ENCODE assay signal across 10 cellular contexts in the genomic region with DNA sequence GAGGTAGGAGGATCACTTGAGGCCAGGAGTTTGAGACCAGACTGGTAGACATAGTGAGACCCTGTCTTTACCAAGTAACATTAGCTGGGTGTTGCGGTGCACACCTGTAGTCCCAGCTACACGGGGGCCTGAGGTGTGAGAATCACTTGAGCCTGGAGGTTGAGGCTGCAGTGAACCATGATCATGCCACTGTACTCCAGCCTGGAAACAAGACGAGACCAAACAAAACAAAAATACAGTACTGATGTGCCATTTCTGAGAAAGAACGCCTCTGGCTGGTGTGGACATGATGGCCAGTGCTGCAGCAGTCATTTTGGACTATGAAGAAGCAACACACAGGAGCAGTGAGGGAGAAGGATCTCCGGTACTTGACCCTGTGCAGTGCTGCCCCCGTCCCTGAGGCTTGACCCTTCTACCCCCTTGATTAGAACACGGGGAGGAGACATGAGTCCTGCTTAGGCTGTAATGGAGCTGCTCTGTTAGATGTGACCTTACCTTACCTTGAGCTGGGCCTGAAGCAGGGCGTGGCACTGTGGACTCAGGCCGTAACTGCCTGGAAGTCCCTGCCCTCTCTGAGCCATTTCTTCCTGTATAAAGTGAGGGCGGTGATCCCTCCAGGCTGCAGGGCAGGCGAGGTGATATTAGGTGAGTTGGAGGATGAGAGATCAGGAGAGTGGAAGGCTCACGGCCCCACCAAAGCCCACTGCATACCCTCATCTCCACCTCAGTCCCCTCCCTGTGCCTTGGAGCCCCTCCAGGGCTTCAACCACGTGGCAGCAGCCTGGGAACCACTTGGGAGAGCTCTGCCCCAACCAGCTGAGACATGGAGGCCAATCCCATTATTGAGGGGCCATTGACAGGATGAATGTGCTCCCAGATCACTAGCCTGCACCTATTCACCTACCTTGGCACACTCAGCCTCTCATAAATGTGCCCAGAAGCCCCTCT. TPM values are rescaled to one million over a fixed set of nuclear protein-coding genes. Genes with fewer than 3 reads are reported as not detected.
A peak's percentile ranks its signal among the peaks of the same experiment; 100 is the strongest.
DNase-seq lines count a peak whose midpoint lies in the region; ATAC-seq and TF ChIP-seq lines count a peak whose summit lies in the region.
"Had no signal": no experiment of that assay in that cellular context is flagged by ENCODE, and none has a peak within 500 bp of the region (broad histone marks: within the 10 kb centered on the region; RNA-seq: fewer than 3 reads in every experiment).

No MANE protein-coding gene starts in this region.

- H3K36me3 ChIP-seq in CD8-positive, alpha-beta T cell (ENCODE audit: insufficient read depth, low read length): peaks cover 31% of the 10 kb centered on the region
- peaks cover 31% of the 10 kb centered on the region for H3K36me3 ChIP-seq in GM23338 (ENCODE audit: insufficient read depth)

- H3K27ac ChIP-seq in CD8-positive, alpha-beta T cell (ENCODE audit: low read depth, low read length): no peak overlapping the region
- H3K27ac ChIP-seq in GM23338 (ENCODE audit: low read depth): peak overlapping the region; percentile 81
- H3K27ac ChIP-seq: parathyroid adenoma had no signal

- CTCF ChIA-PET in CD8-positive, alpha-beta T cell (lab: Charles Lee): interaction anchor here (0.9 to 2.2 kb wide), 3 partner anchors 10 to 81 kb away, joined by 3 to 6 read pairs (median 5); a partner anchor contains a TSS

- H3K9me2 ChIP-seq in GM23338 (ENCODE audit: insufficient read depth): no peaks in the 10 kb centered on the region

- H3K9me3 ChIP-seq in CD8-positive, alpha-beta T cell (ENCODE audit: low read length): no peaks in the 10 kb centered on the region
- H3K9me3 ChIP-seq: upper lobe of left lung had no signal

- no peak for DNase-seq in CD8-positive, alpha-beta T cell
- DNase-seq in GM23338 (ENCODE audit: low spot score): peak; percentile 40
- peak; percentile 80 for DNase-seq in SW480 (ENCODE audit: low spot score)
- peak; percentile 54 for DNase-seq in kidney tubule cell (ENCODE audit: low spot score)
- no peak for DNase-seq in NCI-H1092 (lab: John Stamatoyannopoulos, UW)
- DNase-seq in NCI-H187 treated with DMSO at 0.1 percent for 48 hours (lab: John Stamatoyannopoulos, UW): no peak

- intact Hi-C loops in CD8-positive, alpha-beta T cell (cut with DNase I, micrococcal nuclease): loop anchor here in 1 of 2 experiments (10.0 kb wide), 1 partner anchor 289 kb away; a partner anchor contains a TSS

- no peak overlapping the region for H2AFZ ChIP-seq in GM23338
- H2AFZ ChIP-seq: parathyroid adenoma had no signal

- no peak for TF ChIP-seq CTCF in CD8-positive, alpha-beta T cell (IDR thresholded peaks at IDR 0.05)
- no peak for TF ChIP-seq CTCF in GM23338 (conservative IDR thresholded peaks at IDR 0.05; ENCODE audit: low read depth in 2 of 2)

- H3K79me2 ChIP-seq in GM23338 (replicated peaks; ENCODE audit: insufficient read depth): peaks cover 21% of the 10 kb centered on the region

- peaks cover 40% of the 10 kb centered on the region for H4K20me1 ChIP-seq in GM23338 (replicated peaks; ENCODE audit: insufficient read depth)

- H3K4me1 ChIP-seq in CD8-positive, alpha-beta T cell (ENCODE audit: insufficient read depth, low read length): peaks cover 13% of the 10 kb centered on the region
- peaks cover 21% of the 10 kb centered on the region; the same call in 1 of the 2 replicates for H3K4me1 ChIP-seq in GM23338 (ENCODE audit: insufficient read depth)

- H3K4me2 ChIP-seq in GM23338: no peak overlapping the region

- POLR2A ChIA-PET in CD8-positive, alpha-beta T cell (lab: Charles Lee): interaction anchor here (0.6 to 1.6 kb wide), 4 partner anchors 16 to 67 kb away, joined by 3 to 5 read pairs (median 4); a partner anchor contains a TSS

- no peaks in the 10 kb centered on the region for H3K27me3 ChIP-seq in CD8-positive, alpha-beta T cell (ENCODE audit: insufficient read depth, low read length)
- H3K27me3 ChIP-seq in GM23338 (ENCODE audit: insufficient read depth): peaks cover 11% of the 10 kb centered on the region

- no peak for ATAC-seq in CD8-positive, alpha-beta T cell
- peak; percentile 16 for ATAC-seq in GM23338
- ATAC-seq in HG02840 (IDR thresholded peaks at IDR 0.05; ENCODE audit: low FRiP score, unreplicated experiment): no peak
- ATAC-seq in HG03135 (IDR thresholded peaks at IDR 0.05; ENCODE audit: unreplicated experiment): no peak

- no peaks in the 10 kb centered on the region for H3K9me3 Mint-ChIP-seq in CD8-positive, alpha-beta T cell
- H3K9me3 Mint-ChIP-seq in GM23338: no peaks in the 10 kb centered on the region

- no peaks in the 10 kb centered on the region for H3K27me3 Mint-ChIP-seq in CD8-positive, alpha-beta T cell (ENCODE audit: low read depth)
- peaks cover 50% of the 10 kb centered on the region for H3K27me3 Mint-ChIP-seq in GM23338 (ENCODE audit: insufficient read depth, low read depth, poor library complexity)

- H3K36me3 Mint-ChIP-seq in CD8-positive, alpha-beta T cell: peaks cover 40% of the 10 kb centered on the region
- peaks cover 53% of the 10 kb centered on the region for H3K36me3 Mint-ChIP-seq in GM23338 (ENCODE audit: low read depth)

- peaks cover 20% of the 10 kb centered on the region for H3K4me1 Mint-ChIP-seq in CD8-positive, alpha-beta T cell (ENCODE audit: low read depth)
- H3K4me1 Mint-ChIP-seq in GM23338: peaks cover 24% of the 10 kb centered on the region

- H3F3A ChIP-seq in GM23338 (replicated peaks; ENCODE audit: low read depth): peaks cover 60% of the 10 kb centered on the region

- peak overlapping the region; percentile 41 for H3K27ac Mint-ChIP-seq in CD8-positive, alpha-beta T cell
- H3K27ac Mint-ChIP-seq in GM23338: peak overlapping the region; percentile 85

- no peak overlapping the region for H3K4me3 ChIP-seq in CD8-positive, alpha-beta T cell (ENCODE audit: low read depth, low read length)
- no peak overlapping the region for H3K4me3 ChIP-seq in GM23338
- H3K4me3 ChIP-seq: upper lobe of left lung had no signal

- no peak overlapping the region for H3K4me3 Mint-ChIP-seq in CD8-positive, alpha-beta T cell
- no peak overlapping the region; the same call in 2 of the 3 replicates for H3K4me3 Mint-ChIP-seq in GM23338

TF ChIP-seq in GM23338, 12 proteins besides CTCF, POLR2A, EP300 and RAD21:
- TF ChIP-seq, protein P1, sequence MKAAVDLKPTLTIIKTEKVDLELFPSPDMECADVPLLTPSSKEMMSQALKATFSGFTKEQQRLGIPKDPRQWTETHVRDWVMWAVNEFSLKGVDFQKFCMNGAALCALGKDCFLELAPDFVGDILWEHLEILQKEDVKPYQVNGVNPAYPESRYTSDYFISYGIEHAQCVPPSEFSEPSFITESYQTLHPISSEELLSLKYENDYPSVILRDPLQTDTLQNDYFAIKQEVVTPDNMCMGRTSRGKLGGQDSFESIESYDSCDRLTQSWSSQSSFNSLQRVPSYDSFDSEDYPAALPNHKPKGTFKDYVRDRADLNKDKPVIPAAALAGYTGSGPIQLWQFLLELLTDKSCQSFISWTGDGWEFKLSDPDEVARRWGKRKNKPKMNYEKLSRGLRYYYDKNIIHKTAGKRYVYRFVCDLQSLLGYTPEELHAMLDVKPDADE (IDR thresholded peaks at IDR 0.05): no peak
- no peak for TF ChIP-seq ZNF114 (CRISPR knock-in tag; IDR thresholded peaks at IDR 0.05)
- TF ChIP-seq POLR2AphosphoS5 (IDR thresholded peaks at IDR 0.05; ENCODE audit: low read depth): peak; percentile 59
- no peak for TF ChIP-seq EZH2 (IDR thresholded peaks at IDR 0.05; ENCODE audit: low read depth, unreplicated experiment)

RNA-seq across cellular contexts. Expression of a gene that starts 5.9 kb away (rescaled TPM):
- 1,000 to 10,000 TPM; 3,915 to 3,952 TPM for total RNA-seq in CD8-positive, alpha-beta T cell
- 1,233 and 1,314 TPM in 2 replicates for total RNA-seq in GM23338 (2014; rRNA removed; shearing (Covaris generic))
- 2,829 and 2,918 TPM in 2 replicates for polyA plus RNA-seq in GM23338 (2016; fragmentation: Nextera tagmentation; extraction: Ambion mirVana)

RNA-seq across cellular contexts. Expression of a gene that starts 6.1 kb away (rescaled TPM):
- total RNA-seq in CD8-positive, alpha-beta T cell: 1 to 10 TPM; 1.2 to 1.3 TPM
- total RNA-seq in GM23338 (2014; rRNA removed; shearing (Covaris generic)): 2.1 and 2.6 TPM in 2 replicates
- 1.0 and 1.7 TPM in 2 replicates for polyA plus RNA-seq in GM23338 (2016; fragmentation: Nextera tagmentation; extraction: Ambion mirVana)

RNA-seq across cellular contexts. Expression of a gene that starts 17.9 kb away (rescaled TPM):
- 100 to 1,000 TPM; 113 to 119 TPM for total RNA-seq in CD8-positive, alpha-beta T cell
- total RNA-seq in GM23338 (2014; rRNA removed; shearing (Covaris generic)): 4.2 and 5.4 TPM in 2 replicates
- polyA plus RNA-seq in GM23338 (2016; fragmentation: Nextera tagmentation; extraction: Ambion mirVana): 2.8 and 2.9 TPM in 2 replicates

RNA-seq across cellular contexts. Expression of a gene that starts 44.3 kb away (rescaled TPM):
- 1 to 10 TPM; 6.1 to 7.6 TPM for total RNA-seq in CD8-positive, alpha-beta T cell
- not detected in 2 replicates for total RNA-seq in GM23338 (2014; rRNA removed; shearing (Covaris generic))
- 0.76 and 1.5 TPM in 2 replicates for polyA plus RNA-seq in GM23338 (2016; fragmentation: Nextera tagmentation; extraction: Ambion mirVana)

Comparison
In these comparisons a context has a peak if more than half of its experiments do, and no peak if none do; other contexts are left out.
1. DNase-seq: peak in GM23338 (single experiment), SW480 (single experiment) and kidney tubule cell (single experiment); none in CD8-positive, alpha-beta T cell (0 of 7), NCI-H1092 (single experiment) and NCI-H187 treated with DMSO at 0.1 percent for 48 hours (single experiment).
2. RNA of a gene that starts 17.9 kb away (total RNA-seq): 113 to 119 TPM in CD8-positive, alpha-beta T cell; 4.2 to 5.4 TPM in GM23338; every median in the first group is over 10 times any median in the second.